Comparison of ENCODE assay signal across 19 cellular contexts in genomic region chr10:33381897-33382578, GRCh38. TPM values are rescaled to one million over a fixed set of nuclear protein-coding genes. Genes with fewer than 3 reads are reported as not detected.
DNase-seq lines count a peak whose midpoint lies in the region; ATAC-seq and TF ChIP-seq lines count a peak whose summit lies in the region.
"Had no signal": no experiment of that assay in that cellular context is flagged by ENCODE, and none has a peak within 500 bp of the region (broad histone marks: within the 10 kb centered on the region; RNA-seq: fewer than 3 reads in every experiment).

No MANE protein-coding gene starts in this region.

- H3K9me3 ChIP-seq in CD4-positive, alpha-beta memory T cell (ENCODE audit: control insufficient read depth in 1 of 2, low read length in 2 of 2) = no peaks in the 10 kb centered on the region
- H3K9me3 ChIP-seq: thyroid gland had no signal

- ATAC-seq in Right ventricle myocardium superior (ENCODE audit: poor library complexity) = peak; percentile 46
- ATAC-seq in left lobe of liver = peak; percentile 94
- ATAC-seq: activated CD4-positive, CD25-positive, alpha-beta regulatory T cell treated with anti-CD3 and anti-CD28 coated beads, Interleukin-2, amount 50 U/mL, for 24 hours had no signal

- DNase-seq in Right ventricle myocardium superior (no peak), cardiac septum (ENCODE audit: low spot score) (no peak), cardiac fibroblast (ENCODE audit: low read depth in 2 of 2) (peak; percentile 80 to 81), left lobe of liver (ENCODE audit: low spot score) (peak; percentile 63), middle frontal gyrus (ENCODE audit: extremely low spot score, low spot score) (no peak), NCI-H2196 treated with DMSO at 0.1 percent for 48 hours (lab: John Stamatoyannopoulos, UW; ENCODE audit: unreplicated experiment) (no peak), GOT3 (lab: John Stamatoyannopoulos, UW) (no peak)
- DNase-seq in CD4-positive, alpha-beta memory T cell = no peak
- DNase-seq: activated naive CD8-positive, alpha-beta T cell treated with anti-CD3 and anti-CD28 coated beads, Interleukin-2, amount 10 ng/mL, durations not matched to agents 7 days and 5 days; activated T-cell treated with anti-CD3 and anti-CD28 coated beads for 4 hours; AML-193; DND-41; H9; NCI-H226; nucleus accumbens; stimulated activated CD4-positive, alpha-beta T cell treated with anti-CD3 and anti-CD28 coated beads, Interleukin-12 subunit alpha, Interleukin-12 subunit beta, amount 100 ng/mL, for 4 hours; thyroid gland had no signal

- H3K27me3 ChIP-seq in CD4-positive, alpha-beta memory T cell (ENCODE audit: insufficient read depth, low read length) = no peaks in the 10 kb centered on the region
- H3K27me3 ChIP-seq: thyroid gland had no signal

- no peak for TF ChIP-seq CTCF in cardiac fibroblast (IDR thresholded peaks at IDR 0.05; ENCODE audit: low read depth, low read length)

- no peaks in the 10 kb centered on the region for H3K36me3 Mint-ChIP-seq in CD4-positive, alpha-beta memory T cell
- H3K36me3 Mint-ChIP-seq: activated naive CD8-positive, alpha-beta T cell treated with anti-CD3 and anti-CD28 coated beads, Interleukin-2, amount 10 ng/mL, durations not matched to agents 7 days and 5 days had no signal

- H3K27ac ChIP-seq in CD4-positive, alpha-beta memory T cell (ENCODE audit: low read depth, low read length) = no peak overlapping the region
- H3K27ac ChIP-seq: thyroid gland had no signal

- no peak overlapping the region for H3K4me3 ChIP-seq in cardiac fibroblast (replicated peaks in 1 of 2; ENCODE audit: low read depth in 2 of 2, low read length in 2 of 2)
- no peak overlapping the region for H3K4me3 ChIP-seq in CD4-positive, alpha-beta memory T cell (ENCODE audit: low read length in 2 of 2)
- H3K4me3 ChIP-seq: thyroid gland had no signal

- no peaks in the 10 kb centered on the region for H3K4me1 ChIP-seq in CD4-positive, alpha-beta memory T cell (ENCODE audit: insufficient read depth, low read length)

- no peak overlapping the region for H3K27ac Mint-ChIP-seq in CD4-positive, alpha-beta memory T cell
- H3K27ac Mint-ChIP-seq: activated naive CD8-positive, alpha-beta T cell treated with anti-CD3 and anti-CD28 coated beads, Interleukin-2, amount 10 ng/mL, durations not matched to agents 7 days and 5 days; dendritic cell treated with granulocyte-macrophage colony-stimulating factor and Interleukin-4, amounts not matched to agents 40 ng/mL and 50 ng/mL, for 4 days; H9 had no signal

- CTCF ChIA-PET in CD4-positive, alpha-beta memory T cell (lab: Charles Lee; ENCODE audit: partially characterized antibody) = no interaction called here

- H3K4me3 Mint-ChIP-seq in CD4-positive, alpha-beta memory T cell = no peak overlapping the region
- H3K4me3 Mint-ChIP-seq: activated naive CD8-positive, alpha-beta T cell treated with anti-CD3 and anti-CD28 coated beads, Interleukin-2, amount 10 ng/mL, durations not matched to agents 7 days and 5 days; dendritic cell treated with granulocyte-macrophage colony-stimulating factor and Interleukin-4, amounts not matched to agents 40 ng/mL and 50 ng/mL, for 4 days; H9 had no signal

- no peaks in the 10 kb centered on the region for H3K4me1 Mint-ChIP-seq in CD4-positive, alpha-beta memory T cell
- H3K4me1 Mint-ChIP-seq: activated naive CD8-positive, alpha-beta T cell treated with anti-CD3 and anti-CD28 coated beads, Interleukin-2, amount 10 ng/mL, durations not matched to agents 7 days and 5 days had no signal

- H3K36me3 ChIP-seq in CD4-positive, alpha-beta memory T cell (ENCODE audit: insufficient read depth, low read length) = no peaks in the 10 kb centered on the region
- H3K36me3 ChIP-seq: thyroid gland had no signal

- intact Hi-C loops in Right ventricle myocardium superior (cut with DNase I) = no loop called here
- intact Hi-C loops in cardiac septum (cut with DNase I) = no loop called here
- intact Hi-C loops in CD4-positive, alpha-beta memory T cell (cut with micrococcal nuclease) = no loop called here

- H3K9me3 Mint-ChIP-seq in CD4-positive, alpha-beta memory T cell = peaks cover 0 to 2% (median 0%) of the 10 kb centered on the region in 8 donors
- H3K9me3 Mint-ChIP-seq: dendritic cell treated with granulocyte-macrophage colony-stimulating factor and Interleukin-4, amounts not matched to agents 40 ng/mL and 50 ng/mL, for 4 days; H9 had no signal

- H3K27me3 Mint-ChIP-seq in CD4-positive, alpha-beta memory T cell = peaks cover 10 to 17% of the 10 kb centered on the region in 2 donors

- POLR2A ChIA-PET in CD4-positive, alpha-beta memory T cell (lab: Charles Lee; ENCODE audit: partially characterized antibody) = no interaction called here

RNA-seq across cellular contexts. Expression of gene NRP1, which starts 47.6 kb away (rescaled TPM):
- total RNA-seq in Right ventricle myocardium superior (159 TPM), cardiac septum (138 TPM), left lobe of liver (20.6 TPM)
- 1 to 10 TPM; 1.6 TPM for total RNA-seq in CD4-positive, alpha-beta memory T cell
- polyA plus RNA-seq in CD4-positive, alpha-beta memory T cell = not detected

Comparison
In these comparisons a context has a peak if more than half of its experiments do, and no peak if none do; other contexts are left out.
1. DNase-seq: peak in cardiac fibroblast (2 of 2) and left lobe of liver (single experiment); none in Right ventricle myocardium superior (single experiment), cardiac septum (single experiment), CD4-positive, alpha-beta memory T cell (0 of 5), middle frontal gyrus (single experiment), NCI-H2196 treated with DMSO at 0.1 percent for 48 hours (single experiment) and GOT3 (single experiment).